13 cellular contexts compared by ENCODE assay signal in the genomic region with DNA sequence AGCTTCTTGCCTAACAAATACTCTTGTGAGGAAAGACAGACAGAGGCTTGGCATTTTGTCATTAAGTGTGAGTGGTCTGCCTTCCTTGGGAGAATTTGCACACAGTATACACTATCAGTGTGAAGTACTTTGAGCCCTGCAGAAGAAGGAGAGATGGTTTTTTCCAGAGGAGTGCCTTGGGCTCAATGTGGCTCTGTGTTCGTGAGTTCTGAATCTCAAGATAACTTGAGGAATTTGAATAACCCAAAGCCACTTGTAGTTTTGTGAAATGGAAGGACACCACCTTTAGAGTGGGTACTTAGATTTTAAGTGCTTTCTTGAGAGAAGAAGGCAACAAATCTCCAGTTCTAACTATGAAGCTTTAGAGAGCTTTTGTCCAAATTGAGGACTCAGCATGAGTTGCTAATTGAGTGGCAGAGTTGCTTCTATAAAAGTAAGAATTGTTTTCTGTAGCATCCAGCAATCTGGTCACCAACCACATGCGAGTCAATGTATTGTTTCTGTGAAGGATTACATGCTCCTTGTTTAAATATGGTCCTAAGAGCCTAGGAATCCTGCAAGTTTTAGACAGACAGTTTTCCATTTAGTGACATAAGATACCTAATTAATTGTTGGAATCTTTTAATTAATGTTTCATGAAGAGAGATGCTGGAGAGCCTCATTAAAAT.
A peak's percentile ranks its signal among the peaks of the same experiment; 100 is the strongest.
DNase-seq lines count a peak whose midpoint lies in the region; ATAC-seq and TF ChIP-seq lines count a peak whose summit lies in the region.
"Had no signal": no experiment of that assay in that cellular context is flagged by ENCODE, and none has a peak within 500 bp of the region (broad histone marks: within the 10 kb centered on the region; RNA-seq: fewer than 3 reads in every experiment).

No MANE protein-coding gene starts in this region.

- H3K9ac ChIP-seq in SK-N-SH, result peak overlapping the region; percentile 75; the same call in 1 of the 2 replicates
- no peak overlapping the region for H3K9ac ChIP-seq in skeletal muscle tissue (ENCODE audit: low read depth in 1 of 3, low read length in 3 of 3)

- peak overlapping the region; percentile 69 for H3K4me2 ChIP-seq in SK-N-SH

- in situ Hi-C loops in G401 (cut with HindIII; ENCODE audit: low sequenced_read_pairs), result no loop called here

- peaks cover 9% of the 10 kb centered on the region for H3K36me3 Mint-ChIP-seq in stimulated activated memory B cell treated with anti-CD40 and anti-IgM and Interleukin-4, amounts not matched to agents 10 μg/mL and 1 μg/mL and 100 μg/mL, for 72 hours

- H2AFZ ChIP-seq in SK-N-SH (ENCODE audit: low read depth), result no peak overlapping the region

- H3K4me1 Mint-ChIP-seq in stimulated activated memory B cell treated with anti-CD40 and anti-IgM and Interleukin-4, amounts not matched to agents 10 μg/mL and 1 μg/mL and 100 μg/mL, for 72 hours, result peaks cover 42% of the 10 kb centered on the region

- H3K9me2 ChIP-seq in SK-N-SH, result no peaks in the 10 kb centered on the region

- H3K9me3 ChIP-seq in SK-N-SH (no peaks in the 10 kb centered on the region), skeletal muscle tissue (ENCODE audit: control insufficient read depth in 3 of 3, low read length in 3 of 3) (no peaks in the 10 kb centered on the region)
- H3K9me3 ChIP-seq: right lobe of liver, thoracic aorta had no signal

- no peak overlapping the region for H3K27ac Mint-ChIP-seq in stimulated activated memory B cell treated with anti-CD40 and anti-IgM and Interleukin-4, amounts not matched to agents 10 μg/mL and 1 μg/mL and 100 μg/mL, for 72 hours

- ATAC-seq in stimulated activated memory B cell treated with anti-CD40 and anti-IgM and Interleukin-4, amounts not matched to agents 10 μg/mL and 1 μg/mL and 100 μg/mL, for 72 hours, result no peak

- H3K36me3 ChIP-seq in SK-N-SH (replicated peaks in 1 of 2; ENCODE audit: control insufficient read depth in 1 of 2, insufficient read depth in 2 of 2, low read length in 1 of 2), result no peaks in the 10 kb centered on the region
- H3K36me3 ChIP-seq in skeletal muscle tissue (ENCODE audit: control insufficient read depth in 3 of 3, insufficient read depth in 3 of 3, low read length in 3 of 3), result no peaks in the 10 kb centered on the region
- H3K36me3 ChIP-seq: right lobe of liver, thoracic aorta had no signal

- TF ChIP-seq CTCF in HL-60 (IDR thresholded peaks at IDR 0.05; ENCODE audit: insufficient read depth, low read length) (no peak), SK-N-SH (IDR thresholded peaks at IDR 0.05) (no peak), fibroblast of mammary gland (conservative IDR thresholded peaks at IDR 0.05; ENCODE audit: control insufficient read depth, insufficient read depth, low read depth, low read length) (no peak)

- no peak for TF ChIP-seq RAD21 in SK-N-SH (IDR thresholded peaks at IDR 0.05; ENCODE audit: low read length)

- H3K9me3 Mint-ChIP-seq in stimulated activated memory B cell treated with anti-CD40 and anti-IgM and Interleukin-4, amounts not matched to agents 10 μg/mL and 1 μg/mL and 100 μg/mL, for 72 hours, result peaks cover 2% of the 10 kb centered on the region

- 88% methylated on average over 2 of the region's 2 CpGs for WGBS in SK-N-SH (ENCODE audit: low lambda C conversion rate)

- H3K27ac ChIP-seq in HL-60 (replicated peaks) (peak overlapping the region; percentile 63), SK-N-SH (ENCODE audit: low read depth in 2 of 2, low read length in 1 of 2) (peak overlapping the region; percentile 81 to 89; a peak in 3 of 4 replicates), skeletal muscle tissue (ENCODE audit: low read depth, low read length) (peak overlapping the region; percentile 53)
- H3K27ac ChIP-seq: thoracic aorta had no signal

- TF ChIP-seq EP300 in SK-N-SH (IDR thresholded peaks at IDR 0.05; ENCODE audit: borderline replicate concordance in 1 of 2, low read depth in 1 of 2, low read length in 1 of 2), result no peak

- H3K4me1 ChIP-seq in SK-N-SH (ENCODE audit: control insufficient read depth in 1 of 2, insufficient read depth in 2 of 2, low read depth in 1 of 2, low read length in 1 of 2) (peaks cover 17 to 54% of the 10 kb centered on the region in 2 experiments), skeletal muscle tissue (ENCODE audit: control insufficient read depth in 3 of 3, insufficient read depth in 3 of 3, low read length in 3 of 3) (peaks cover 31 to 42% (median 34%) of the 10 kb centered on the region in 3 donors)

- peaks cover 49% of the 10 kb centered on the region for H3F3A ChIP-seq in SK-N-SH (replicated peaks; ENCODE audit: insufficient read depth)

- no peak overlapping the region for H3K4me3 ChIP-seq in HL-60 (replicated peaks; ENCODE audit: insufficient read depth, low read length)
- H3K4me3 ChIP-seq in SK-N-SH (ENCODE audit: low read depth in 2 of 2, low read length in 1 of 2), result no peak overlapping the region
- no peak overlapping the region for H3K4me3 ChIP-seq in fibroblast of mammary gland (ENCODE audit: control insufficient read depth, low read depth, low read length)
- H3K4me3 ChIP-seq in skeletal muscle tissue (ENCODE audit: low read length in 3 of 3), result no peak overlapping the region
- H3K4me3 ChIP-seq: right lobe of liver, thoracic aorta had no signal

- POLR2A ChIA-PET in SK-N-SH (lab: Yijun Ruan, JAX), result no interaction called here

- DNase-seq in HL-60 (ENCODE audit: low read depth in 1 of 2, low spot score in 1 of 2) (no peak), SK-N-SH (no peak), fibroblast of mammary gland (ENCODE audit: low read depth) (peak; percentile 41), G401 (ENCODE audit: low spot score) (no peak), NOMO-1 treated with dmso at 0.1 percent for 144 hours (lab: John Stamatoyannopoulos, UW; ENCODE audit: unreplicated experiment) (no peak)
- DNase-seq: COR-L47, Karpas-422, NCI-H2171 had no signal

- CTCF ChIA-PET in SK-N-SH (lab: Yijun Ruan, JAX), result no interaction called here

- no peaks in the 10 kb centered on the region for H4K20me1 ChIP-seq in SK-N-SH (ENCODE audit: insufficient read depth)

- no peak overlapping the region for H3K4me3 Mint-ChIP-seq in stimulated activated memory B cell treated with anti-CD40 and anti-IgM and Interleukin-4, amounts not matched to agents 10 μg/mL and 1 μg/mL and 100 μg/mL, for 72 hours

- H3K27me3 ChIP-seq in HL-60 (ENCODE audit: insufficient read depth, poor library complexity, severe bottlenecking) (no peaks in the 10 kb centered on the region), SK-N-SH (ENCODE audit: insufficient read depth) (no peaks in the 10 kb centered on the region), skeletal muscle tissue (ENCODE audit: control insufficient read depth in 3 of 3, insufficient read depth in 3 of 3, low read length in 3 of 3) (no peaks in the 10 kb centered on the region)
- H3K27me3 ChIP-seq: right lobe of liver had no signal

- H3K79me2 ChIP-seq in SK-N-SH (ENCODE audit: insufficient read depth), result peaks cover 5% of the 10 kb centered on the region; the same call in 1 of the 2 replicates

- no peaks in the 10 kb centered on the region for H3K27me3 Mint-ChIP-seq in stimulated activated memory B cell treated with anti-CD40 and anti-IgM and Interleukin-4, amounts not matched to agents 10 μg/mL and 1 μg/mL and 100 μg/mL, for 72 hours
- H3K27me3 Mint-ChIP-seq: brain had no signal

TF ChIP-seq in SK-N-SH, 30 proteins besides CTCF, POLR2A, EP300 and RAD21:
- TF ChIP-seq TCF12 (IDR thresholded peaks at IDR 0.05), result 0 out of 2 replicates have a peak, but pooled peaks have one; percentile 4
- no peak for TF ChIP-seq NFIC (IDR thresholded peaks at IDR 0.05; ENCODE audit: borderline replicate concordance)
- TF ChIP-seq, protein P1, sequence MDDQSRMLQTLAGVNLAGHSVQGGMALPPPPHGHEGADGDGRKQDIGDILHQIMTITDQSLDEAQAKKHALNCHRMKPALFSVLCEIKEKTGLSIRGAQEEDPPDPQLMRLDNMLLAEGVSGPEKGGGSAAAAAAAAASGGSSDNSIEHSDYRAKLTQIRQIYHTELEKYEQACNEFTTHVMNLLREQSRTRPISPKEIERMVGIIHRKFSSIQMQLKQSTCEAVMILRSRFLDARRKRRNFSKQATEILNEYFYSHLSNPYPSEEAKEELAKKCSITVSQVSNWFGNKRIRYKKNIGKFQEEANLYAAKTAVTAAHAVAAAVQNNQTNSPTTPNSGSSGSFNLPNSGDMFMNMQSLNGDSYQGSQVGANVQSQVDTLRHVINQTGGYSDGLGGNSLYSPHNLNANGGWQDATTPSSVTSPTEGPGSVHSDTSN (IDR thresholded peaks at IDR 0.05), result 0 out of 2 replicates have a peak, but pooled peaks have one; percentile 3
